Comparison of ENCODE assay signal across 8 cellular contexts in genomic region chr6:82178084-82178758, GRCh38.
DNase-seq lines count a peak whose midpoint lies in the region; ATAC-seq and TF ChIP-seq lines count a peak whose summit lies in the region.

No MANE protein-coding gene starts in this region.

- TF ChIP-seq CTCF in WERI-Rb-1 (IDR thresholded peaks at IDR 0.05; ENCODE audit: low read depth, low read length) (0 out of 2 replicates have a peak, but pooled peaks have one; percentile 11), coronary artery (IDR thresholded peaks at IDR 0.05) (no peak)

- no peak overlapping the region for H3K27ac ChIP-seq in WERI-Rb-1
- H3K27ac ChIP-seq in right cardiac atrium (ENCODE audit: low read length) = no peak overlapping the region
- no peak overlapping the region for H3K27ac ChIP-seq in coronary artery

- in situ Hi-C loops in ACHN (cut with HindIII; ENCODE audit: low pct_ligation_motif_present, low pct_unique_long_range_greater_than_20kb, low sequenced_read_pairs) = no loop called here

- no peaks in the 10 kb centered on the region for H3K27me3 Mint-ChIP-seq in activated T-cell treated with anti-CD3 and anti-CD28 coated beads, Interleukin-2, amount 50 U/mL, for 24 hours

- H3K36me3 ChIP-seq in WERI-Rb-1 = peaks cover 3% of the 10 kb centered on the region; the same call in 1 of the 2 replicates

- H3K4me3 Mint-ChIP-seq in activated T-cell treated with anti-CD3 and anti-CD28 coated beads, Interleukin-2, amount 50 U/mL, for 24 hours = no peak overlapping the region

- peaks cover 8% of the 10 kb centered on the region for H3K4me1 Mint-ChIP-seq in activated T-cell treated with anti-CD3 and anti-CD28 coated beads, Interleukin-2, amount 50 U/mL, for 24 hours (ENCODE audit: low read depth)

- intact Hi-C loops in right cardiac atrium (cut with DNase I) = no loop called here

- DNase-seq in ACHN (peak; percentile 8), HT-29 (ENCODE audit: low spot score) (peak; percentile 43), WERI-Rb-1 (no peak), right cardiac atrium (no peak), coronary artery (ENCODE audit: low spot score) (no peak), OCI-M2 (lab: John Stamatoyannopoulos, UW; ENCODE audit: unreplicated experiment) (no peak)
- no peak for DNase-seq in activated T-cell treated with anti-CD3 and anti-CD28 coated beads, Interleukin-2, amount 50 U/mL, for 24 hours

- no peaks in the 10 kb centered on the region for H3K9me3 ChIP-seq in WERI-Rb-1 (ENCODE audit: severe bottlenecking)
- H3K9me3 ChIP-seq in right cardiac atrium (ENCODE audit: control insufficient read depth, low read length) = no peaks in the 10 kb centered on the region

- H3K27ac Mint-ChIP-seq in activated T-cell treated with anti-CD3 and anti-CD28 coated beads, Interleukin-2, amount 50 U/mL, for 24 hours = no peak overlapping the region

- H3K4me1 ChIP-seq in right cardiac atrium (ENCODE audit: control insufficient read depth, insufficient read depth, low read length) = no peaks in the 10 kb centered on the region

- H3K27me3 ChIP-seq in WERI-Rb-1 (ENCODE audit: insufficient read depth, low read depth, severe bottlenecking) (no peaks in the 10 kb centered on the region), right cardiac atrium (ENCODE audit: control insufficient read depth, insufficient read depth) (no peaks in the 10 kb centered on the region)

- peaks cover 81% of the 10 kb centered on the region for H3K36me3 Mint-ChIP-seq in activated T-cell treated with anti-CD3 and anti-CD28 coated beads, Interleukin-2, amount 50 U/mL, for 24 hours (ENCODE audit: low read depth)

- ATAC-seq in right cardiac atrium (peak; percentile 79 to 81), HG03039 (IDR thresholded peaks at IDR 0.05; ENCODE audit: unreplicated experiment) (no peak)

- H3K4me3 ChIP-seq in WERI-Rb-1 (ENCODE audit: low read depth, low read length) (no peak overlapping the region), right cardiac atrium (ENCODE audit: low read length) (no peak overlapping the region), coronary artery (no peak overlapping the region)

- no peaks in the 10 kb centered on the region for H3K9me3 Mint-ChIP-seq in activated T-cell treated with anti-CD3 and anti-CD28 coated beads, Interleukin-2, amount 50 U/mL, for 24 hours

- WGBS in right cardiac atrium = 61% methylated on average over 2 of the region's 2 CpGs

Comparison
In these comparisons a context has a peak if more than half of its experiments do, and no peak if none do; other contexts are left out.
1. DNase-seq: peak in ACHN (single experiment) and HT-29 (single experiment); none in WERI-Rb-1 (single experiment), right cardiac atrium (0 of 3), activated T-cell treated with anti-CD3 and anti-CD28 coated beads, Interleukin-2, amount 50 U/mL, for 24 hours (single experiment), coronary artery (single experiment) and OCI-M2 (single experiment).